In genomic region chr13:24253520-24254150, GRCh38 we compare ENCODE assay signal across 17 cellular contexts. TPM values are rescaled to one million over a fixed set of nuclear protein-coding genes. Genes with fewer than 3 reads are reported as not detected.
DNase-seq lines count a peak whose midpoint lies in the region; ATAC-seq and TF ChIP-seq lines count a peak whose summit lies in the region.
"Had no signal": no experiment of that assay in that cellular context is flagged by ENCODE, and none has a peak within 500 bp of the region (broad histone marks: within the 10 kb centered on the region; RNA-seq: fewer than 3 reads in every experiment).

No MANE protein-coding gene starts in this region.

- TF ChIP-seq CTCF in lung (IDR thresholded peaks at IDR 0.05; ENCODE audit: control extremely low read depth, extremely low read depth) (no peak), osteocyte (IDR thresholded peaks at IDR 0.05) (no peak)

- H3K9me3 Mint-ChIP-seq in activated T-helper 1 cell treated with anti-CD3 and anti-CD28 coated beads, Interleukin-12 subunit alpha, Interleukin-12 subunit beta, Interleukin-2, Interleukin-4 antibody, amounts not matched to agents 30 ng/mL and 10 ng/mL and 1 ng/mL, durations not matched to agents 14 hours and 24 hours and 36 hours: no peaks in the 10 kb centered on the region
- H3K9me3 Mint-ChIP-seq in osteocyte (ENCODE audit: unreplicated experiment): no peaks in the 10 kb centered on the region
- H3K9me3 Mint-ChIP-seq: endodermal cell, GM23338, nephron had no signal

- peak overlapping the region in 1 of 2 donors; percentile 56 for H3K27ac ChIP-seq in lung (ENCODE audit: low read depth in 1 of 2, low read length in 1 of 2)
- H3K27ac ChIP-seq in thymus (ENCODE audit: low read depth): peak overlapping the region; percentile 58
- H3K27ac ChIP-seq: gastroesophageal sphincter had no signal

- peaks cover 44% of the 10 kb centered on the region for H3K36me3 Mint-ChIP-seq in activated T-helper 1 cell treated with anti-CD3 and anti-CD28 coated beads, Interleukin-12 subunit alpha, Interleukin-12 subunit beta, Interleukin-2, Interleukin-4 antibody, amounts not matched to agents 30 ng/mL and 10 ng/mL and 1 ng/mL, durations not matched to agents 14 hours and 24 hours and 36 hours (ENCODE audit: low read depth)
- no peaks in the 10 kb centered on the region for H3K36me3 Mint-ChIP-seq in osteocyte (ENCODE audit: unreplicated experiment)

- H3K27me3 ChIP-seq in lung (ENCODE audit: control insufficient read depth, insufficient read depth) (no peaks in the 10 kb centered on the region), thymus (ENCODE audit: control insufficient read depth, insufficient read depth) (no peaks in the 10 kb centered on the region)
- H3K27me3 ChIP-seq: gastroesophageal sphincter had no signal

- H3K4me3 ChIP-seq in lung (no peak overlapping the region), thymus (ENCODE audit: low read length) (no peak overlapping the region)
- H3K4me3 ChIP-seq: gastroesophageal sphincter, GM23338, smooth muscle cell had no signal

- peak; percentile 19 for ATAC-seq in lung (ENCODE audit: insufficient read depth, low FRiP score)
- ATAC-seq in HG03378 (IDR thresholded peaks at IDR 0.05; ENCODE audit: unreplicated experiment): no peak
- ATAC-seq: GM23338 had no signal

- H3K27me3 Mint-ChIP-seq in activated T-helper 1 cell treated with anti-CD3 and anti-CD28 coated beads, Interleukin-12 subunit alpha, Interleukin-12 subunit beta, Interleukin-2, Interleukin-4 antibody, amounts not matched to agents 30 ng/mL and 10 ng/mL and 1 ng/mL, durations not matched to agents 14 hours and 24 hours and 36 hours (ENCODE audit: insufficient read depth): no peaks in the 10 kb centered on the region
- no peaks in the 10 kb centered on the region for H3K27me3 Mint-ChIP-seq in osteocyte (ENCODE audit: unreplicated experiment)

- peaks cover 0 to 12% of the 10 kb centered on the region in 2 donors for H3K4me1 ChIP-seq in lung (ENCODE audit: control insufficient read depth in 2 of 2, insufficient read depth in 2 of 2, low read length in 2 of 2)
- H3K4me1 ChIP-seq in thymus (ENCODE audit: control insufficient read depth, insufficient read depth, low read length): no peaks in the 10 kb centered on the region
- H3K4me1 ChIP-seq: gastroesophageal sphincter had no signal

- H3K4me1 Mint-ChIP-seq in activated T-helper 1 cell treated with anti-CD3 and anti-CD28 coated beads, Interleukin-12 subunit alpha, Interleukin-12 subunit beta, Interleukin-2, Interleukin-4 antibody, amounts not matched to agents 30 ng/mL and 10 ng/mL and 1 ng/mL, durations not matched to agents 14 hours and 24 hours and 36 hours (ENCODE audit: low read depth): peaks cover 79% of the 10 kb centered on the region
- no peaks in the 10 kb centered on the region for H3K4me1 Mint-ChIP-seq in osteocyte (ENCODE audit: unreplicated experiment)
- H3K4me1 Mint-ChIP-seq: endodermal cell, nephron had no signal

- DNase-seq in activated T-cell treated with anti-CD3 and anti-CD28 coated beads, Interleukin-2, amount 50 U/mL, for 1 hour: peak; percentile 35
- DNase-seq in activated T-cell treated with anti-CD3 and anti-CD28 coated beads for 4 hours: no peak
- DNase-seq in activated T-helper 1 cell treated with anti-CD3 and anti-CD28 coated beads, Interleukin-12 subunit alpha, Interleukin-12 subunit beta, Interleukin-2, Interleukin-4 antibody, amounts not matched to agents 30 ng/mL and 10 ng/mL and 1 ng/mL, durations not matched to agents 14 hours and 24 hours and 36 hours (ENCODE audit: low spot score): no peak
- DNase-seq in lung (ENCODE audit: low spot score): no peak
- DNase-seq in stimulated activated CD4-positive, alpha-beta T cell treated with anti-CD3 and anti-CD28 coated beads, Interleukin-12 subunit alpha, Interleukin-12 subunit beta, amount 100 ng/mL, for 4 hours: no peak
- no peak for DNase-seq in osteocyte (ENCODE audit: extremely low spot score, unreplicated experiment)
- DNase-seq: ACHN, endodermal cell, islet precursor cell, NCI-H345 had no signal

- peaks cover 0 to 11% of the 10 kb centered on the region in 2 donors for H3K36me3 ChIP-seq in lung (ENCODE audit: control insufficient read depth in 2 of 2, insufficient read depth in 2 of 2, low read length in 2 of 2)
- no peaks in the 10 kb centered on the region for H3K36me3 ChIP-seq in thymus (ENCODE audit: control insufficient read depth, insufficient read depth)

- intact Hi-C loops in activated T-helper 1 cell treated with anti-CD3 and anti-CD28 coated beads, Interleukin-12 subunit alpha, Interleukin-12 subunit beta, Interleukin-2, Interleukin-4 antibody, amounts not matched to agents 30 ng/mL and 10 ng/mL and 1 ng/mL, durations not matched to agents 14 hours and 24 hours and 36 hours (cut with micrococcal nuclease): loop anchor here (1.0 to 5.0 kb wide), 4 partner anchors 12 to 669 kb away; partner anchors contain the start of gene PARP4

- WGBS in lung, 2 donors: 46 to 64% methylated on average over 9 of the region's 9 CpGs
- WGBS in thymus: 80% methylated on average over 9 of the region's 9 CpGs

- H3K27ac Mint-ChIP-seq in activated T-helper 1 cell treated with anti-CD3 and anti-CD28 coated beads, Interleukin-12 subunit alpha, Interleukin-12 subunit beta, Interleukin-2, Interleukin-4 antibody, amounts not matched to agents 30 ng/mL and 10 ng/mL and 1 ng/mL, durations not matched to agents 14 hours and 24 hours and 36 hours: peak overlapping the region; percentile 91
- no peak overlapping the region for H3K27ac Mint-ChIP-seq in osteocyte (ENCODE audit: unreplicated experiment)
- H3K27ac Mint-ChIP-seq: endodermal cell, GM23338, nephron had no signal

- H3K4me3 Mint-ChIP-seq in activated T-helper 1 cell treated with anti-CD3 and anti-CD28 coated beads, Interleukin-12 subunit alpha, Interleukin-12 subunit beta, Interleukin-2, Interleukin-4 antibody, amounts not matched to agents 30 ng/mL and 10 ng/mL and 1 ng/mL, durations not matched to agents 14 hours and 24 hours and 36 hours: peak overlapping the region; percentile 86
- no peak overlapping the region for H3K4me3 Mint-ChIP-seq in osteocyte (ENCODE audit: unreplicated experiment)
- H3K4me3 Mint-ChIP-seq: endodermal cell, GM23338, nephron had no signal

- no peaks in the 10 kb centered on the region for H3K9me3 ChIP-seq in lung (ENCODE audit: control insufficient read depth in 2 of 2, insufficient read depth in 1 of 2, low read length in 1 of 2)
- no peaks in the 10 kb centered on the region for H3K9me3 ChIP-seq in thymus (ENCODE audit: control insufficient read depth)
- H3K9me3 ChIP-seq: gastroesophageal sphincter had no signal

RNA-seq across cellular contexts. Expression of gene C1QTNF9, which starts 55.7 kb away (rescaled TPM):
- not detected in 2 replicates for total RNA-seq in activated T-helper 1 cell treated with anti-CD3 and anti-CD28 coated beads, Interleukin-12 subunit alpha, Interleukin-12 subunit beta, Interleukin-2, Interleukin-4 antibody, amounts not matched to agents 30 ng/mL and 10 ng/mL and 1 ng/mL, durations not matched to agents 14 hours and 24 hours and 36 hours
- under 1 TPM in 1 of 2 donors, not detected in 1; 0.28 TPM for total RNA-seq in lung
- polyA plus RNA-seq in lung: under 1 TPM; 0.03 to 0.20 TPM
- polyA plus RNA-seq in thymus: 0.30 TPM
- not detected in 2 replicates for total RNA-seq in osteocyte
- total RNA-seq: astrocyte, endodermal cell, GM23338, smooth muscle cell had no signal
- polyA plus RNA-seq: GM23338, smooth muscle cell had no signal
